Comparison of ENCODE assay signal across 30 cellular contexts in the genomic region with DNA sequence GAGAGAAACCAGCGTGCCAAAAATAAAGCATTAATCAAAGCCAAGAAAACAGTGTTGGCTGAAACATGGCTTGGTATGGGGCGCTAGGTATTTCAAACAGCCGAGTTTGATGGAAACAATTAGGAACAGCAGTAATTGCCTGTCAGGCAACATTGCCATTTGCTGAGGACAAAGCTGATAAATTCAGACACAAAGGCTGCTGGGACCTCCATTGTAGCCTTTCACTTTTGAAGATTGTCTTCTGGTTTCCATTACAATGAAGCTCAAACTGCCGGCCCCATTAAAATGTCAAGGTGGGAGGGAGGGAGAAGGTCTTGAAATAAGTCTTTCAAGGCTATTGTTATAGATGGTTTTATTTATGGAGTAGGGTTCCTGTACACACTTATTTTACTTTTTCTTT.
"Had no signal": no experiment of that assay in that cellular context is flagged by ENCODE, and none has a peak within 500 bp of the region (broad histone marks: within the 10 kb centered on the region; RNA-seq: fewer than 3 reads in every experiment).

No MANE protein-coding gene starts in this region.

- H3K9me3 ChIP-seq: breast epithelium, esophagus squamous epithelium, psoas muscle, right atrium auricular region, uterus had no signal

- ATAC-seq: activated naive CD8-positive, alpha-beta T cell treated with anti-CD3 and anti-CD28 coated beads, Interleukin-2, amount 50 U/mL, for 24 hours; left colon; naive thymus-derived CD4-positive, alpha-beta T cell; psoas muscle; stimulated activated memory B cell treated with anti-CD40 and anti-IgM and Interleukin-4, amounts not matched to agents 10 μg/mL and 1 μg/mL and 100 μg/mL, for 72 hours; stimulated activated naive CD8-positive, alpha-beta T cell treated with anti-CD3 and anti-CD28 coated beads, Interleukin-15, amount 100 ng/mL, for 72 hours; T-helper 17 cell had no signal

- H3K36me3 ChIP-seq: breast epithelium, esophagus squamous epithelium, right atrium auricular region, uterus had no signal

- H3K27me3 ChIP-seq: breast epithelium, esophagus squamous epithelium, right atrium auricular region, uterus had no signal

- H3K27ac ChIP-seq: breast epithelium, epithelial cell of prostate, esophagus squamous epithelium, parathyroid adenoma, psoas muscle, right atrium auricular region, uterus had no signal

- H3K4me1 ChIP-seq: breast epithelium, esophagus squamous epithelium, parathyroid adenoma, psoas muscle, right atrium auricular region, uterus had no signal

- DNase-seq: activated CD4-positive, alpha-beta memory T cell treated with anti-CD3 and anti-CD28 coated beads, Interleukin-2, amount 10 ng/mL, durations not matched to agents 7 days and 5 days; activated CD4-positive, alpha-beta T cell treated with anti-CD3 and anti-CD28 coated beads for 1 hour; activated CD4-positive, alpha-beta T cell treated with anti-CD3 and anti-CD28 coated beads, Interleukin-2, amount 10 ng/mL, durations not matched to agents 7 days and 5 days; activated naive CD8-positive, alpha-beta T cell treated with anti-CD3 and anti-CD28 coated beads, Interleukin-2, amount 50 U/mL, for 24 hours; activated T-cell treated with anti-CD3 and anti-CD28 coated beads, Interleukin-2, amount 50 U/mL, for 48 hours; amygdala; dermis blood vessel endothelial cell; effector CD4-positive, alpha-beta T cell; esophagus squamous epithelium; immature natural killer cell; kidney; left colon; midbrain; naive thymus-derived CD4-positive, alpha-beta T cell; occipital lobe; psoas muscle; stimulated activated CD4-positive, alpha-beta T cell treated with anti-CD3 and anti-CD28 coated beads, Interleukin-1b, Interleukin-23, amount 100 ng/mL, for 48 hours; stimulated activated CD4-positive, alpha-beta T cell treated with anti-CD3 and anti-CD28 coated beads, Interleukin-4, amount 100 ng/mL, for 4 hours; stimulated activated CD8-positive, alpha-beta memory T cell treated with anti-CD3 and anti-CD28 coated beads, Interleukin-4, amount 100 ng/mL, for 48 hours; stimulated activated naive CD8-positive, alpha-beta T cell treated with anti-CD3 and anti-CD28 coated beads, Interleukin-15, amount 100 ng/mL, for 72 hours; substantia nigra; T-helper 17 cell; T1000; uterus had no signal

- H3K4me3 ChIP-seq: breast epithelium, esophagus squamous epithelium, psoas muscle, right atrium auricular region, smooth muscle cell, uterus had no signal
